15 cellular contexts compared by ENCODE assay signal in genomic region chr17:21161498-21162393, GRCh38. TPM values are rescaled to one million over a fixed set of nuclear protein-coding genes. Genes with fewer than 3 reads are reported as not detected.
A peak's percentile ranks its signal among the peaks of the same experiment; 100 is the strongest.
DNase-seq lines count a peak whose midpoint lies in the region; ATAC-seq, FAIRE-seq and TF ChIP-seq lines count a peak whose summit lies in the region.
"Had no signal": no experiment of that assay in that cellular context is flagged by ENCODE, and none has a peak within 500 bp of the region (broad histone marks: within the 10 kb centered on the region; RNA-seq: fewer than 3 reads in every experiment).

No MANE protein-coding gene starts in this region.

- 15 to 56% methylated on average over 7 of the region's 7 CpGs for WGBS in sigmoid colon, 2 donors

- intact Hi-C loops in kidney (cut with DNase I) (no loop called here), sigmoid colon (cut with DNase I) (no loop called here)

- H3K27me3 Mint-ChIP-seq in CD4-positive, CD25-positive, alpha-beta regulatory T cell = no peaks in the 10 kb centered on the region

- no peak for TF ChIP-seq EP300 in sigmoid colon (IDR thresholded peaks at IDR 0.05)

- H3K27ac ChIP-seq in CD4-positive, CD25-positive, alpha-beta regulatory T cell (ENCODE audit: insufficient read depth, low read length, poor library complexity, severe bottlenecking) = no peak overlapping the region
- H3K27ac ChIP-seq in kidney (ENCODE audit: low read depth in 2 of 2, low read length in 2 of 2) (peak overlapping the region; percentile 35 to 62), sigmoid colon (peak overlapping the region in 3 of 4 donors; percentile 51 to 71 (median 62))
- H3K27ac ChIP-seq: SJSA1 had no signal

- H3K9me3 ChIP-seq in CD4-positive, CD25-positive, alpha-beta regulatory T cell (ENCODE audit: control insufficient read depth in 2 of 2, low read length in 2 of 2) = no peaks in the 10 kb centered on the region
- H3K9me3 ChIP-seq in kidney (ENCODE audit: control insufficient read depth in 1 of 2, low read length in 2 of 2) (no peaks in the 10 kb centered on the region), sigmoid colon (no peaks in the 10 kb centered on the region)
- H3K9me3 ChIP-seq: MG63, SJSA1 had no signal

- no peak overlapping the region for H3K4me3 Mint-ChIP-seq in CD4-positive, CD25-positive, alpha-beta regulatory T cell

- H3K27me3 ChIP-seq in CD4-positive, CD25-positive, alpha-beta regulatory T cell (ENCODE audit: control insufficient read depth, insufficient read depth, low read length) = no peaks in the 10 kb centered on the region
- no peaks in the 10 kb centered on the region for H3K27me3 ChIP-seq in sigmoid colon
- H3K27me3 ChIP-seq: MG63, SJSA1 had no signal

- no peaks in the 10 kb centered on the region for H3K4me1 ChIP-seq in CD4-positive, CD25-positive, alpha-beta regulatory T cell (ENCODE audit: control insufficient read depth, insufficient read depth, low read length, poor library complexity, severe bottlenecking)
- H3K4me1 ChIP-seq in kidney (ENCODE audit: control insufficient read depth in 1 of 2, insufficient read depth in 1 of 2, low read depth in 1 of 2, low read length in 2 of 2) (peaks cover 3 to 13% of the 10 kb centered on the region in 2 donors), sigmoid colon (peaks cover 0 to 35% (median 24%) of the 10 kb centered on the region in 4 donors)
- H3K4me1 ChIP-seq: SJSA1 had no signal

- no peak for TF ChIP-seq POLR2A in sigmoid colon (IDR thresholded peaks at IDR 0.05)
- no peak for TF ChIP-seq POLR2A in GM12891 (IDR thresholded peaks at IDR 0.05; ENCODE audit: low read depth, low read length)

- no peak for DNase-seq in CD4-positive, CD25-positive, alpha-beta regulatory T cell
- DNase-seq in choroid plexus epithelial cell (ENCODE audit: low read depth) = peak; percentile 67
- DNase-seq in kidney = no peak
- DNase-seq in sigmoid colon = no peak
- DNase-seq in NCI-H1105 (lab: John Stamatoyannopoulos, UW) = no peak
- no peak for DNase-seq in GM12891 (ENCODE audit: insufficient read length, low spot score)
- DNase-seq in NCI-H1930 (lab: John Stamatoyannopoulos, UW) = no peak
- DNase-seq: activated CD4-positive, alpha-beta T cell treated with anti-CD3 and anti-CD28 coated beads for 1 hour; activated naive CD4-positive, alpha-beta T cell treated with Interleukin-2 at 50 U/mL for 16 hours; effector memory CD4-positive, alpha-beta T cell; MG63; NCI-H82 had no signal

- no peak for TF ChIP-seq CTCF in choroid plexus epithelial cell (conservative IDR thresholded peaks at IDR 0.05; ENCODE audit: low read depth, low read length)
- TF ChIP-seq CTCF in kidney (IDR thresholded peaks at IDR 0.05; ENCODE audit: borderline replicate concordance, extremely low read depth, insufficient read depth) = no peak
- no peak for TF ChIP-seq CTCF in sigmoid colon (IDR thresholded peaks at IDR 0.05)

- ATAC-seq in CD4-positive, CD25-positive, alpha-beta regulatory T cell (ENCODE audit: low read depth in 2 of 2) = no peak
- no peak for ATAC-seq in GM21515 (IDR thresholded peaks at IDR 0.05; ENCODE audit: unreplicated experiment)

- H3K4me3 ChIP-seq in CD4-positive, CD25-positive, alpha-beta regulatory T cell (ENCODE audit: low read depth, low read length) = no peak overlapping the region
- H3K4me3 ChIP-seq in choroid plexus epithelial cell (ENCODE audit: low read depth, low read length) = no peak overlapping the region
- H3K4me3 ChIP-seq in kidney (ENCODE audit: low read length in 2 of 2) = no peak overlapping the region
- H3K4me3 ChIP-seq in sigmoid colon = no peak overlapping the region
- H3K4me3 ChIP-seq: MG63, SJSA1 had no signal

- H3K9ac ChIP-seq in kidney (ENCODE audit: low read length in 2 of 2) = no peak overlapping the region

- peak; percentile 42 for FAIRE-seq in kidney (lab: Jason Lieb, UNC)
- no peak for FAIRE-seq in GM12891 (lab: Jason Lieb, UNC)
- FAIRE-seq: islet of Langerhans had no signal

- peak overlapping the region in 2 of 3 donors; percentile 31 to 49 for H3K27ac Mint-ChIP-seq in CD4-positive, CD25-positive, alpha-beta regulatory T cell

- peaks cover 9 to 22% (median 13%) of the 10 kb centered on the region in 4 donors for H3K4me1 Mint-ChIP-seq in CD4-positive, CD25-positive, alpha-beta regulatory T cell

- no peaks in the 10 kb centered on the region for H3K36me3 ChIP-seq in CD4-positive, CD25-positive, alpha-beta regulatory T cell (ENCODE audit: control insufficient read depth, insufficient read depth, low read length)
- H3K36me3 ChIP-seq in kidney (ENCODE audit: control insufficient read depth in 1 of 2, insufficient read depth in 2 of 2, low read length in 2 of 2) (no peaks in the 10 kb centered on the region), sigmoid colon (no peaks in the 10 kb centered on the region)
- H3K36me3 ChIP-seq: MG63, SJSA1 had no signal

- H3K9me3 Mint-ChIP-seq in CD4-positive, CD25-positive, alpha-beta regulatory T cell = no peaks in the 10 kb centered on the region

- no peaks in the 10 kb centered on the region for H3K36me3 Mint-ChIP-seq in CD4-positive, CD25-positive, alpha-beta regulatory T cell

TF ChIP-seq in GM12891, 5 proteins besides CTCF, POLR2A, EP300 and RAD21:
- TF ChIP-seq TAF1 (IDR thresholded peaks at IDR 0.05; ENCODE audit: low read depth, low read length) (no peak), POLR2AphosphoS5 (IDR thresholded peaks at IDR 0.05; ENCODE audit: low read depth, low read length) (no peak), SPI1 (IDR thresholded peaks at IDR 0.05; ENCODE audit: low read depth, low read length) (no peak), POU2F2 (IDR thresholded peaks at IDR 0.05; ENCODE audit: low read depth, low read length) (no peak), PAX5 (IDR thresholded peaks at IDR 0.05; ENCODE audit: insufficient read depth, low read length, severe bottlenecking) (no peak)

RNA-seq across cellular contexts. Expression of gene DHRS7B, which starts 35.0 kb away (rescaled TPM):
- total RNA-seq in CD4-positive, CD25-positive, alpha-beta regulatory T cell = 7.6 TPM
- polyA plus RNA-seq in CD4-positive, CD25-positive, alpha-beta regulatory T cell = 10 to 100 TPM; 11.8 to 17.2 (median 14.0) TPM
- 19.9 TPM for total RNA-seq in kidney
- polyA plus RNA-seq in kidney (ENCODE audit: insufficient read depth, low read depth, low replicate concordance) = 58.8 TPM
- total RNA-seq in sigmoid colon = 10 to 100 TPM; 19.7 to 31.9 (median 27.0) TPM
- 10 to 100 TPM in 2 of 3 donors, 1 to 10 TPM in 1; 8.3 to 30.7 (median 14.4) TPM for polyA plus RNA-seq in sigmoid colon
- polyA plus RNA-seq in GM12891 (2012; ENCODE audit: low read depth, missing spikeins) = 11.0 TPM

RNA-seq across cellular contexts. Expression of gene TMEM11, which starts 52.2 kb away (rescaled TPM):
- total RNA-seq in CD4-positive, CD25-positive, alpha-beta regulatory T cell = 16.1 TPM
- 10 to 100 TPM; 30.8 to 50.3 (median 45.6) TPM for polyA plus RNA-seq in CD4-positive, CD25-positive, alpha-beta regulatory T cell
- 17.4 TPM for total RNA-seq in kidney
- polyA plus RNA-seq in kidney (ENCODE audit: insufficient read depth, low read depth, low replicate concordance) = 34.2 TPM
- total RNA-seq in sigmoid colon = 10 to 100 TPM; 14.5 to 32.8 (median 22.4) TPM
- polyA plus RNA-seq in sigmoid colon = 10 to 100 TPM; 27.7 to 51.6 (median 40.2) TPM
- polyA plus RNA-seq in GM12891 (2012; ENCODE audit: low read depth, missing spikeins) = 21.1 TPM
